ENCODE assay signal across 1 cellular context in genomic region chr15:67091966-67092677, GRCh38.
TF ChIP-seq lines count a peak whose summit lies in the region.

No MANE protein-coding gene starts in this region.

TF ChIP-seq in WTC11, 78 proteins besides CTCF, POLR2A, EP300 and RAD21 (continued from another document):
- TF ChIP-seq ATF3 (CRISPR knock-in tag; conservative IDR thresholded peaks at IDR 0.05): no peak
